Comparison of ENCODE assay signal across 1 cellular context in the genomic region with DNA sequence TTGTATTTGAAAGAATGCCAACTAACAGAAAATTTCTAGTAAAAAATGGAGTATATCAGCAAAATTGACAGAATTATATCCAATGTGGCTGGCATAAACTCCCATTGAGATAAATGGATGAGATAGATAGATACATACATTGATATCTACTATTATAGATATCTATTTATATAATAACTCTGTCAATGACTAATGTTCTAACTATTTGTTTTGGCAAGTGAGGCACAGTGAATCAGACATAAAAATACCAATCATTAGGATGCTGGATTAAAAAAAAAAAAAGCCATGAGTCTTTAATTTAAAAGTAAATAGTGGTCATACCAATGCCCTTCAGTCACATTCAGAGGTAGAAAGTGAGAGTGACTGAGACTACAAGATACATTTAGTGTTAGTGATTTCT.
TF ChIP-seq lines count a peak whose summit lies in the region.

No MANE protein-coding gene starts in this region.

TF ChIP-seq in IMR-90, 13 proteins besides CTCF, POLR2A, EP300 and RAD21:
- TF ChIP-seq MAFK (IDR thresholded peaks at IDR 0.05; ENCODE audit: low read depth, low read length) (no peak), FOS (IDR thresholded peaks at IDR 0.05; ENCODE audit: low read depth, low read length) (peak; percentile 35; the same call in 1 of the 2 replicates), BHLHE40 (IDR thresholded peaks at IDR 0.05; ENCODE audit: low read depth, low read length) (0 out of 2 replicates have a peak, but pooled peaks have one; percentile 24)
- TF ChIP-seq, protein P1, sequence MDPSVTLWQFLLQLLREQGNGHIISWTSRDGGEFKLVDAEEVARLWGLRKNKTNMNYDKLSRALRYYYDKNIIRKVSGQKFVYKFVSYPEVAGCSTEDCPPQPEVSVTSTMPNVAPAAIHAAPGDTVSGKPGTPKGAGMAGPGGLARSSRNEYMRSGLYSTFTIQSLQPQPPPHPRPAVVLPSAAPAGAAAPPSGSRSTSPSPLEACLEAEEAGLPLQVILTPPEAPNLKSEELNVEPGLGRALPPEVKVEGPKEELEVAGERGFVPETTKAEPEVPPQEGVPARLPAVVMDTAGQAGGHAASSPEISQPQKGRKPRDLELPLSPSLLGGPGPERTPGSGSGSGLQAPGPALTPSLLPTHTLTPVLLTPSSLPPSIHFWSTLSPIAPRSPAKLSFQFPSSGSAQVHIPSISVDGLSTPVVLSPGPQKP (IDR thresholded peaks at IDR 0.05; ENCODE audit: borderline replicate concordance, low read depth, low read length), result no peak
